In genomic region chr11:78190374-78190773, GRCh38 we compare ENCODE assay signal across 10 cellular contexts. TPM values are rescaled to one million over a fixed set of nuclear protein-coding genes. Genes with fewer than 3 reads are reported as not detected.
DNase-seq lines count a peak whose midpoint lies in the region; ATAC-seq and TF ChIP-seq lines count a peak whose summit lies in the region.
"Had no signal": no experiment of that assay in that cellular context is flagged by ENCODE, and none has a peak within 500 bp of the region (broad histone marks: within the 10 kb centered on the region; RNA-seq: fewer than 3 reads in every experiment).

No MANE protein-coding gene starts in this region.

- intact Hi-C loops in Caco-2 (cut with micrococcal nuclease; ENCODE audit: unreplicated experiment): no loop called here
- intact Hi-C loops in sciatic nerve (cut with DNase I): no loop called here

- H3K36me3 ChIP-seq in Caco-2 (ENCODE audit: control insufficient read depth, insufficient read depth, low read length): no peaks in the 10 kb centered on the region
- H3K36me3 ChIP-seq: pancreas had no signal

- CTCF ChIA-PET in Caco-2 (lab: Charles Lee): interaction anchor here (0.6 kb wide), 1 partner anchor 228 kb away, joined by 3 read pairs; no protein-coding TSS in a partner anchor

- DNase-seq in Caco-2 (no peak), OCI-M1 (lab: John Stamatoyannopoulos, UW) (peak; percentile 76), endothelial cell (ENCODE audit: low spot score) (no peak), sciatic nerve (ENCODE audit: low spot score) (peak; percentile 58), NCI-H187 (lab: John Stamatoyannopoulos, UW) (no peak), COLO829 (ENCODE audit: low spot score) (no peak)
- DNase-seq: GF-D8, NCI-H146 had no signal

- H3K27me3 Mint-ChIP-seq in Caco-2 (ENCODE audit: insufficient read depth, unreplicated experiment) (no peaks in the 10 kb centered on the region), endothelial cell (ENCODE audit: unreplicated experiment) (peaks cover 16% of the 10 kb centered on the region)

- H3K27me3 ChIP-seq in Caco-2 (replicated peaks; ENCODE audit: control insufficient read depth, insufficient read depth, low read length): no peaks in the 10 kb centered on the region
- H3K27me3 ChIP-seq: pancreas had no signal

- TF ChIP-seq CTCF in Caco-2 (IDR thresholded peaks at IDR 0.05; ENCODE audit: insufficient read depth in 1 of 2, low read depth in 1 of 2, low read length in 1 of 2, severe bottlenecking in 1 of 2, unreplicated experiment in 1 of 2): no peak
- TF ChIP-seq CTCF in endothelial cell (IDR thresholded peaks at IDR 0.05; ENCODE audit: unreplicated experiment): no peak

- no peak overlapping the region for H3K4me3 ChIP-seq in Caco-2 (ENCODE audit: low read depth, low read length)

- no peaks in the 10 kb centered on the region for H3K9me3 ChIP-seq in Caco-2
- H3K9me3 ChIP-seq: pancreas had no signal

- POLR2A ChIA-PET in Caco-2 (lab: Charles Lee): no interaction called here

- H3K36me3 Mint-ChIP-seq in Caco-2 (ENCODE audit: insufficient read depth, unreplicated experiment) (peaks cover 22% of the 10 kb centered on the region), endothelial cell (ENCODE audit: low read depth, unreplicated experiment) (peaks cover 18% of the 10 kb centered on the region)

- H3K4me1 ChIP-seq in Caco-2: peaks cover 28% of the 10 kb centered on the region

- TSS peak; percentile 41 for BruUV-seq in Caco-2 (replicated peaks; lab: Mats Ljungman, UMichigan)

- H3K9me3 Mint-ChIP-seq in Caco-2 (ENCODE audit: unreplicated experiment): no peaks in the 10 kb centered on the region
- no peaks in the 10 kb centered on the region for H3K9me3 Mint-ChIP-seq in endothelial cell (ENCODE audit: unreplicated experiment)

- ATAC-seq in sciatic nerve (no peak), GM19324 (IDR thresholded peaks at IDR 0.05; ENCODE audit: low FRiP score, unreplicated experiment) (no peak)
- ATAC-seq: pancreas had no signal

- H3K4me3 Mint-ChIP-seq in Caco-2 (ENCODE audit: unreplicated experiment) (peak overlapping the region; percentile 0), endothelial cell (ENCODE audit: unreplicated experiment) (peak overlapping the region; percentile 20)

- H3K4me1 Mint-ChIP-seq in Caco-2 (ENCODE audit: low read depth, unreplicated experiment) (peaks cover 47% of the 10 kb centered on the region), endothelial cell (ENCODE audit: unreplicated experiment) (peaks cover 43% of the 10 kb centered on the region)

- no peak overlapping the region for H3K27ac Mint-ChIP-seq in Caco-2 (ENCODE audit: unreplicated experiment)
- H3K27ac Mint-ChIP-seq in endothelial cell (ENCODE audit: unreplicated experiment): no peak overlapping the region

RNA-seq across cellular contexts. Expression of gene USP35, which starts 1.7 kb away (rescaled TPM):
- total RNA-seq in Caco-2 (2022) (10.7 and 11.3 TPM in 2 replicates), endothelial cell (ENCODE audit: unreplicated experiment) (26.0 TPM), sciatic nerve (11.5 TPM)

RNA-seq across cellular contexts. Expression of gene KCTD21, which starts 1.9 kb away (rescaled TPM):
- total RNA-seq in Caco-2 (2022) (6.4 and 10.4 TPM in 2 replicates), endothelial cell (ENCODE audit: unreplicated experiment) (11.4 TPM), sciatic nerve (13.7 TPM)

RNA-seq across cellular contexts. Expression of gene ALG8, which starts 50.9 kb away (rescaled TPM):
- total RNA-seq in Caco-2 (2022) (188 and 191 TPM in 2 replicates), endothelial cell (ENCODE audit: unreplicated experiment) (31.4 TPM), sciatic nerve (30.9 TPM)

Comparison
In these comparisons a context has a peak if more than half of its experiments do, and no peak if none do; other contexts are left out.
1. DNase-seq: peak in OCI-M1 (single experiment) and sciatic nerve (single experiment); none in Caco-2 (0 of 2), endothelial cell (single experiment), NCI-H187 (0 of 2) and COLO829 (single experiment).